Comparison of ENCODE assay signal across 17 cellular contexts in genomic region chr5:61245936-61246335, GRCh38.
DNase-seq lines count a peak whose midpoint lies in the region; ATAC-seq, FAIRE-seq and TF ChIP-seq lines count a peak whose summit lies in the region.
"Had no signal": no experiment of that assay in that cellular context is flagged by ENCODE, and none has a peak within 500 bp of the region (broad histone marks: within the 10 kb centered on the region; RNA-seq: fewer than 3 reads in every experiment).

No MANE protein-coding gene starts in this region.

- peak overlapping the region; percentile 55 for H3K4me2 ChIP-seq in keratinocyte (ENCODE audit: control insufficient read depth, extremely low read depth, insufficient read depth, low read depth, low read length)

- H3K4me1 ChIP-seq in keratinocyte (ENCODE audit: control insufficient read depth, extremely low read depth, insufficient read depth, low read length) = peaks cover 10% of the 10 kb centered on the region
- peaks cover 0 to 13% (median 7%) of the 10 kb centered on the region in 4 donors for H3K4me1 ChIP-seq in tibial nerve

- no peak for ATAC-seq in GM19023 (IDR thresholded peaks at IDR 0.05; ENCODE audit: unreplicated experiment)
- no peak for ATAC-seq in HG02759 (IDR thresholded peaks at IDR 0.05; ENCODE audit: unreplicated experiment)
- ATAC-seq: natural killer cell treated with Interleukin-12 subunit alpha and Interleukin-12 subunit beta and Interleukin-15 and Interleukin-18, amount 100 ng/mL, for 72 hours had no signal

- TF ChIP-seq CTCF in keratinocyte (optimal IDR thresholded peaks at IDR 0.05 in 1 of 3, IDR thresholded peaks at IDR 0.05 in 1 of 3, conservative IDR thresholded peaks at IDR 0.05 in 1 of 3; ENCODE audit: extremely low read depth in 1 of 3, insufficient read depth in 2 of 3, low read length in 3 of 3) (no peak), tibial nerve (IDR thresholded peaks at IDR 0.05) (no peak)

- no peaks in the 10 kb centered on the region for H3K79me2 ChIP-seq in keratinocyte (ENCODE audit: control insufficient read depth, insufficient read depth, low read length)

- no peak for TF ChIP-seq EP300 in tibial nerve (IDR thresholded peaks at IDR 0.05)

- TF ChIP-seq POLR2A in tibial nerve (IDR thresholded peaks at IDR 0.05) = no peak

- H3K27me3 ChIP-seq in keratinocyte (ENCODE audit: control insufficient read depth, extremely low read depth, insufficient read depth, low read length) (no peaks in the 10 kb centered on the region), tibial nerve (no peaks in the 10 kb centered on the region)
- H3K27me3 ChIP-seq: heart right ventricle had no signal

- H3K4me3 ChIP-seq in keratinocyte (ENCODE audit: control insufficient read depth in 2 of 3, extremely low read depth in 1 of 3, insufficient read depth in 2 of 3, low read depth in 1 of 3, low read length in 3 of 3) (no peak overlapping the region), tibial nerve (peak overlapping the region in 1 of 4 donors; percentile 4)
- H3K4me3 ChIP-seq: heart right ventricle had no signal

- dilution Hi-C loops in keratinocyte (cut with MboI; ENCODE audit: extremely low pct_ligation_motif_present, low sequenced_read_pairs) = no loop called here

- H3K9me1 ChIP-seq in keratinocyte (ENCODE audit: control insufficient read depth, extremely low read depth, insufficient read depth, low read length) = no peaks in the 10 kb centered on the region

- 44 to 54% methylated on average over 9 of the region's 9 CpGs for WGBS in tibial nerve, 2 donors

- H3K9me3 ChIP-seq in keratinocyte (ENCODE audit: control insufficient read depth, low read depth, low read length) (no peaks in the 10 kb centered on the region), tibial nerve (peaks cover 0 to 5% (median 0%) of the 10 kb centered on the region in 4 donors)

- peak overlapping the region; percentile 64 for H2AFZ ChIP-seq in keratinocyte (ENCODE audit: control insufficient read depth, low read length)

- no peak overlapping the region for H3K9ac ChIP-seq in keratinocyte (ENCODE audit: control insufficient read depth, extremely low read depth, insufficient read depth, low read length)

- peak; percentile 77 for FAIRE-seq in keratinocyte (lab: Jason Lieb, UNC)
- FAIRE-seq: endothelial cell of umbilical vein had no signal

- no peaks in the 10 kb centered on the region for H3K36me3 ChIP-seq in keratinocyte (ENCODE audit: control insufficient read depth in 2 of 2, extremely low read depth in 1 of 2, insufficient read depth in 2 of 2, low read length in 2 of 2)
- H3K36me3 ChIP-seq in tibial nerve = no peaks in the 10 kb centered on the region
- H3K36me3 ChIP-seq: heart right ventricle had no signal

- peak; percentile 68 to 82 for DNase-seq in NCI-H2081 (lab: John Stamatoyannopoulos, UW)
- DNase-seq in amniotic epithelial cell (ENCODE audit: low read depth) = peak; percentile 13
- no peak for DNase-seq in keratinocyte (ENCODE audit: low read depth, low spot score)
- DNase-seq in tibial nerve (ENCODE audit: low spot score in 2 of 2) = no peak
- DNase-seq in cerebellar nuclear complex (lab: John Stamatoyannopoulos, UW) = no peak
- DNase-seq: activated CD4-positive, alpha-beta T cell treated with anti-CD3 and anti-CD28 coated beads, Interleukin-2, amount 50 U/mL, for 4 hours; activated gamma-delta T cell; CD8-positive, alpha-beta memory T cell; GDM1; heart right ventricle; HFFc6; left cardiac atrium; NCI-H82 had no signal

- H3K27ac ChIP-seq in keratinocyte (ENCODE audit: control insufficient read depth, insufficient read depth, low read length) (no peak overlapping the region), tibial nerve (peak overlapping the region; percentile 30 to 70 (median 52))
- H3K27ac ChIP-seq: heart right ventricle had no signal

- H4K20me1 ChIP-seq in keratinocyte (ENCODE audit: control insufficient read depth, extremely low read depth, insufficient read depth, low read length) = no peaks in the 10 kb centered on the region

Comparison
In these comparisons a context has a peak if more than half of its experiments do, and no peak if none do; other contexts are left out.
1. DNase-seq: peak in NCI-H2081 (2 of 2) and amniotic epithelial cell (single experiment); none in keratinocyte (single experiment), tibial nerve (0 of 2) and cerebellar nuclear complex (0 of 2).